ENCODE assay signal across 30 cellular contexts in the genomic region with DNA sequence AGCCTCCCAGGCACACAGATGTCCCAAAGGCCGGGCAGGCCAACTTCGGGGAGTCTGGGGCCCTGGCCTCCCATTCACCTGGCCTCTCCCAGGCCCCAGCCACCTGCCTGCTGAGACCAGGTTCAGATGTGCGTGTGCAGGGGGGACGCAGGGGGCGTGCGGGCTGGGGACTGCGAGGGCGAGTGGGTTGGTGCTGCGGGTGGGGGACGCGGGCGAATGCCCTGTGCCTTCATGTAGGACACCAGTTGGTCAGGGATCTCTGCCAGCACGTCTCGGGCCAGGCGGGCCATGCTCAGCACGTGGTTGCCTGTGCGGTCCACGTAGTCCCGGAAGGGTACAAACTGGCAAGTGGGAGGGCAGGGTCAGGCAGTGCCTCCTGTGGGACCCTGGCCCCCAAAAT. TPM values are rescaled to one million over a fixed set of nuclear protein-coding genes. Genes with fewer than 3 reads are reported as not detected.
"Had no signal": no experiment of that assay in that cellular context is flagged by ENCODE, and none has a peak within 500 bp of the region (broad histone marks: within the 10 kb centered on the region; RNA-seq: fewer than 3 reads in every experiment).

No MANE protein-coding gene starts in this region.

- H3K36me3 Mint-ChIP-seq: immature natural killer cell; naive thymus-derived CD8-positive, alpha-beta T cell had no signal

- H3K36me3 ChIP-seq: left lung, lower lobe of right lung, neutrophil, ovary, right lobe of liver, stomach, thyroid gland, transverse colon, upper lobe of left lung, vagina had no signal

- H3K27ac Mint-ChIP-seq: naive thymus-derived CD8-positive, alpha-beta T cell; nephron had no signal

- H3K9me3 ChIP-seq: left lung, lower lobe of right lung, neutrophil, ovary, right lobe of liver, stomach, testis, thyroid gland, transverse colon, upper lobe of left lung, vagina had no signal

- ATAC-seq: left colon; left lung; lower lobe of right lung; naive thymus-derived CD8-positive, alpha-beta T cell; right lobe of liver had no signal

- H3K4me3 Mint-ChIP-seq: immature natural killer cell; naive thymus-derived CD8-positive, alpha-beta T cell; nephron; neural crest cell had no signal

- H3K4me1 Mint-ChIP-seq: immature natural killer cell, nephron had no signal

- DNase-seq: hypothalamus; immature natural killer cell; kidney; left colon; lower lobe of right lung; mammary epithelial cell; mesenchymal stem cell; naive thymus-derived CD8-positive, alpha-beta T cell; occipital lobe; ovary; retina; right lobe of liver; stimulated activated CD4-positive, alpha-beta T cell treated with anti-CD3 and anti-CD28 coated beads, Interleukin-1b, Interleukin-23, amount 100 ng/mL, for 48 hours; stimulated activated CD4-positive, alpha-beta T cell treated with anti-CD3 and anti-CD28 coated beads, Interleukin-2, amount 100 ng/mL, for 48 hours; stimulated activated CD4-positive, alpha-beta T cell treated with anti-CD3 and anti-CD28 coated beads, Interleukin-4, amount 100 ng/mL, for 4 hours; stimulated activated CD8-positive, alpha-beta memory T cell treated with anti-CD3 and anti-CD28 coated beads, Interleukin-4, amount 100 ng/mL, for 48 hours; stimulated activated naive CD4-positive, alpha-beta T cell; stomach; testis; thyroid gland; transverse colon had no signal

- H3K4me1 ChIP-seq: left lung, right lobe of liver, testis, thyroid gland, upper lobe of left lung had no signal

- H3K4me3 ChIP-seq: left lung, lower lobe of right lung, ovary, right lobe of liver, smooth muscle cell, stomach, testis, thyroid gland, transverse colon, upper lobe of left lung, vagina had no signal

- H3K9me3 Mint-ChIP-seq: immature natural killer cell; naive thymus-derived CD8-positive, alpha-beta T cell; nephron; neural crest cell had no signal

- H3K27me3 ChIP-seq: left lung, ovary, right lobe of liver, stomach, testis, thyroid gland, transverse colon, upper lobe of left lung, vagina had no signal

- H3K27ac ChIP-seq: left lung, lower lobe of right lung, neutrophil, ovary, right lobe of liver, stomach, testis, thyroid gland, upper lobe of left lung, vagina had no signal

RNA-seq across cellular contexts. Expression of a gene that starts 44.5 kb away (rescaled TPM):
- total RNA-seq: naive thymus-derived CD8-positive, alpha-beta T cell; neural crest cell; occipital lobe; progenitor cell of endocrine pancreas; skeletal muscle tissue; smooth muscle cell had no signal
- polyA plus RNA-seq: immature natural killer cell; naive thymus-derived CD8-positive, alpha-beta T cell had no signal
